29 cellular contexts compared by ENCODE assay signal in the genomic region with DNA sequence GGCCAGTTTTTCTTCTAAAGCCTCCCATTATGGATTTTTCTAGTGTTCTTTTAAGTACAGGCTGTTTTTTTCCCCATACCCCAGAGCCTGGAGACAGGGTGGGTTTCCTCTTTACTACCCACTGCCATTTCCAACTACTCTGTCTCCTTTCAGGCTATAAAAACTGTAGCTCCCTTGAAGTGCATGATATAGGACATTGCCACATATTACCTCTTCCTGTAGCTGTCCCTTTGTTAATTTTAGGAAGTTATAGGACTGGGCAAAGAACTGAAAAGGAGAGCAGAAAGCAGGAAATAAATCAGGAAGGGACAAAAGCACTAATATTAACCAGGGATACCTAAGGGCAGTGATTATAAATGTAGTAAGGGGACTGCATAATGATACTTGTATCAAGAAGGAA. TPM values are rescaled to one million over a fixed set of nuclear protein-coding genes. Genes with fewer than 3 reads are reported as not detected.
"Had no signal": no experiment of that assay in that cellular context is flagged by ENCODE, and none has a peak within 500 bp of the region (broad histone marks: within the 10 kb centered on the region; RNA-seq: fewer than 3 reads in every experiment).

No MANE protein-coding gene starts in this region.

- H3K4me1 Mint-ChIP-seq: neural progenitor cell had no signal

- H3K9me3 ChIP-seq: body of pancreas, left lung, sigmoid colon, stomach, transverse colon, uterus had no signal

- H3K27ac ChIP-seq: body of pancreas, neural progenitor cell, sigmoid colon, stomach, transverse colon, uterus had no signal

- H3K27me3 Mint-ChIP-seq: activated CD4-positive, alpha-beta memory T cell treated with anti-CD3 and anti-CD28 coated beads for 36 hours; naive thymus-derived CD8-positive, alpha-beta T cell; progenitor cell of endocrine pancreas; stimulated activated memory B cell treated with anti-CD40 and anti-IgM and Interleukin-4, amounts not matched to agents 10 μg/mL and 1 μg/mL and 100 μg/mL, for 72 hours had no signal

- H3K4me1 ChIP-seq: body of pancreas, neural progenitor cell, uterus had no signal

- H3K4me3 ChIP-seq: body of pancreas, left lung, neural progenitor cell, sigmoid colon, smooth muscle cell, stomach, transverse colon, uterus had no signal

- H3K9ac ChIP-seq: neural progenitor cell had no signal

- H3K4me2 ChIP-seq: neural progenitor cell, smooth muscle cell had no signal

- H3K27ac Mint-ChIP-seq: activated CD4-positive, alpha-beta memory T cell treated with anti-CD3 and anti-CD28 coated beads for 36 hours; activated naive CD4-positive, alpha-beta T cell treated with anti-CD3 and anti-CD28 coated beads for 36 hours; activated T-cell treated with anti-CD3 and anti-CD28 coated beads, Interleukin-2, amount 50 U/mL, for 72 hours; mesothelial cell of epicardium; neural progenitor cell; progenitor cell of endocrine pancreas had no signal

- H3K27me3 ChIP-seq: body of pancreas, left lung, neural progenitor cell, sigmoid colon, stomach, transverse colon, uterus had no signal

- H3K4me3 Mint-ChIP-seq: activated CD4-positive, alpha-beta memory T cell treated with anti-CD3 and anti-CD28 coated beads for 36 hours; activated naive CD4-positive, alpha-beta T cell treated with anti-CD3 and anti-CD28 coated beads for 36 hours; activated T-cell treated with anti-CD3 and anti-CD28 coated beads, Interleukin-2, amount 50 U/mL, for 72 hours; mesothelial cell of epicardium; naive thymus-derived CD8-positive, alpha-beta T cell; neural progenitor cell; stimulated activated memory B cell treated with anti-CD40 and anti-IgM and Interleukin-4, amounts not matched to agents 10 μg/mL and 1 μg/mL and 100 μg/mL, for 72 hours had no signal

- H2AFZ ChIP-seq: neural progenitor cell had no signal

- DNase-seq: activated CD4-positive, alpha-beta memory T cell treated with anti-CD3 and anti-CD28 coated beads for 36 hours; activated CD4-positive, alpha-beta T cell treated with anti-CD3 and anti-CD28 coated beads for 48 hours; activated effector memory CD4-positive, alpha-beta T cell treated with Interleukin-2 at 50 U/mL for 16 hours; activated naive CD4-positive, alpha-beta T cell treated with anti-CD3 and anti-CD28 coated beads for 36 hours; activated T-cell treated with anti-CD3 and anti-CD28 coated beads, Interleukin-2, amount 50 U/mL, for 72 hours; anterior cingulate cortex; body of pancreas; caudate nucleus; dermis blood vessel endothelial cell; effector CD8-positive, alpha-beta T cell; hippocampal formation; kidney glomerular epithelial cell; left lung; mammary epithelial cell; naive thymus-derived CD8-positive, alpha-beta T cell; retina; sigmoid colon; stimulated activated CD4-positive, alpha-beta T cell treated with anti-CD3 and anti-CD28 coated beads, Interleukin-15, amount 100 ng/mL, for 24 hours; stomach; transverse colon; uterus had no signal

- H3K9me3 Mint-ChIP-seq: activated CD4-positive, alpha-beta memory T cell treated with anti-CD3 and anti-CD28 coated beads for 36 hours; activated naive CD4-positive, alpha-beta T cell treated with anti-CD3 and anti-CD28 coated beads for 36 hours; activated T-cell treated with anti-CD3 and anti-CD28 coated beads, Interleukin-2, amount 50 U/mL, for 72 hours; mesothelial cell of epicardium; naive thymus-derived CD8-positive, alpha-beta T cell; neural progenitor cell; stimulated activated memory B cell treated with anti-CD40 and anti-IgM and Interleukin-4, amounts not matched to agents 10 μg/mL and 1 μg/mL and 100 μg/mL, for 72 hours had no signal

- ATAC-seq: activated T-cell treated with anti-CD3 and anti-CD28 coated beads, Interleukin-2, amount 50 U/mL, for 72 hours; body of pancreas; naive thymus-derived CD8-positive, alpha-beta T cell; stimulated activated memory B cell treated with anti-CD40 and anti-IgM and Interleukin-4, amounts not matched to agents 10 μg/mL and 1 μg/mL and 100 μg/mL, for 72 hours had no signal

RNA-seq across cellular contexts. Expression of a gene that starts 54.1 kb away (rescaled TPM):
- total RNA-seq: activated CD4-positive, alpha-beta memory T cell treated with anti-CD3 and anti-CD28 coated beads for 36 hours; activated naive CD4-positive, alpha-beta T cell treated with anti-CD3 and anti-CD28 coated beads for 36 hours; activated T-cell treated with anti-CD3 and anti-CD28 coated beads, Interleukin-2, amount 50 U/mL, for 72 hours; dermis blood vessel endothelial cell; frontal cortex; mammary epithelial cell; naive thymus-derived CD8-positive, alpha-beta T cell; osteocyte; smooth muscle cell; temporal lobe had no signal
